8 cellular contexts compared by ENCODE assay signal in the genomic region with DNA sequence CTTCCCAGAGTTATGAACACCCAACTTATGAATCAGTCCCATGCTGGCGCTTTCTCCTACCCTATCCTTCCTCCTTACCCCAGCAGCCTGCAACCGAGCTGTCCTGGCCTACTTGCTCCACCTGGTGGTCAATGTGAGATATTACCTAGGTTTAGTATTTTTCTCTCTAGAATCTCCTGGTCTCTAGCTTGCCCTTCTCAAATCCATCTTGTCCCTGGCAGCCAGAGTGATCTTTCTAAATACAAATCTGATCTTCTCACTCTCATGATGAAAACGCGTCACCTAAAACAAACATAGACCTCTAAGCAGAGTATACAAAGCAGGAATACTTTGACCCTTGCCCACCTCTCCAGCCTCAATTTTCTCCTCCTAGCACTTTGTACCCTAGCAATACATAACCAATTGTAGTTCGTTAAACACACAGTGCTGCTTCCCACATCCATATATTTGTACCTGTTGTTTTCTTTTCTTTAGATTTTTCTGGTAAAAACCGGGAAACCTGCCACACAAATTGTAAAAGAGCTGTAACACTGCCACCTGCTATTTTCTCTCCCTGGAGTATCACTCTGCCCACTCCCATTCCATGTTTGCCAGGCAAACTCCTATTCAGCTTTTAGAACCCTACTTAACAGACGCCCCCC. TPM values are rescaled to one million over a fixed set of nuclear protein-coding genes. Genes with fewer than 3 reads are reported as not detected.
DNase-seq lines count a peak whose midpoint lies in the region; TF ChIP-seq lines count a peak whose summit lies in the region.

No MANE protein-coding gene starts in this region.

- TF ChIP-seq POLR2A in erythroblast (IDR thresholded peaks at IDR 0.05; ENCODE audit: low read length): no peak

- CTCF ChIA-PET in Caco-2 (lab: Charles Lee): interaction anchor here (0.6 to 2.2 kb wide), 14 partner anchors 13 to 862 kb away, joined by 3 to 44 read pairs (median 4); a partner anchor contains a TSS

- POLR2A ChIA-PET in Caco-2 (lab: Charles Lee): interaction anchor here (0.6 to 1.5 kb wide), 3 partner anchors 24 to 75 kb away, joined by 3 to 8 read pairs (median 3); a partner anchor contains a TSS

- peaks cover 9% of the 10 kb centered on the region for H3K9me3 Mint-ChIP-seq in Caco-2 (ENCODE audit: unreplicated experiment)
- H3K9me3 Mint-ChIP-seq in nephron: peaks cover 10% of the 10 kb centered on the region

- TF ChIP-seq CTCF in Caco-2 (IDR thresholded peaks at IDR 0.05; ENCODE audit: insufficient read depth in 1 of 2, low read depth in 1 of 2, low read length in 1 of 2, severe bottlenecking in 1 of 2, unreplicated experiment in 1 of 2) (peak; percentile 68 to 88), nephron (IDR thresholded peaks at IDR 0.05; ENCODE audit: unreplicated experiment in 3 of 3) (peak; percentile 44 to 71 (median 56))

- peak; percentile 70 to 73 for DNase-seq in Caco-2
- DNase-seq in HAP-1 (ENCODE audit: low spot score in 2 of 2): peak; percentile 71 to 78
- peak; percentile 72 for DNase-seq in NCI-H69 (lab: John Stamatoyannopoulos, UW)
- peak; percentile 8 to 14 for DNase-seq in activated CD8-positive, alpha-beta memory T cell treated with anti-CD3 and anti-CD28 coated beads for 1 hour (ENCODE audit: extremely low read depth in 1 of 2, low read depth in 1 of 2)
- peak; percentile 62 to 81 for DNase-seq in erythroblast (lab: John Stamatoyannopoulos, UW)
- DNase-seq in anterior cingulate cortex (lab: John Stamatoyannopoulos, UW): no peak
- no peak for DNase-seq in pons (ENCODE audit: low spot score)

- H3K9me3 ChIP-seq in Caco-2 (no peaks in the 10 kb centered on the region), HAP-1 (no peaks in the 10 kb centered on the region)

- H3K27me3 Mint-ChIP-seq in Caco-2 (ENCODE audit: insufficient read depth, unreplicated experiment) (no peaks in the 10 kb centered on the region), nephron (ENCODE audit: low read depth) (no peaks in the 10 kb centered on the region)

- BruUV-seq in Caco-2 (replicated peaks; lab: Mats Ljungman, UMichigan): no TSS peak

- no peaks in the 10 kb centered on the region for H3K36me3 Mint-ChIP-seq in Caco-2 (ENCODE audit: insufficient read depth, unreplicated experiment)
- no peaks in the 10 kb centered on the region for H3K36me3 Mint-ChIP-seq in nephron (ENCODE audit: low read depth)

- H3K4me3 Mint-ChIP-seq in Caco-2 (ENCODE audit: unreplicated experiment): no peak overlapping the region
- no peak overlapping the region for H3K4me3 Mint-ChIP-seq in nephron

- H3K36me3 ChIP-seq in Caco-2 (ENCODE audit: control insufficient read depth, insufficient read depth, low read length) (no peaks in the 10 kb centered on the region), HAP-1 (replicated peaks) (no peaks in the 10 kb centered on the region)

- no peaks in the 10 kb centered on the region for H3K27me3 ChIP-seq in Caco-2 (replicated peaks; ENCODE audit: control insufficient read depth, insufficient read depth, low read length)
- H3K27me3 ChIP-seq in HAP-1 (ENCODE audit: low read depth): peaks cover 13% of the 10 kb centered on the region

- H3K27ac Mint-ChIP-seq in Caco-2 (ENCODE audit: unreplicated experiment): peak overlapping the region; percentile 35
- H3K27ac Mint-ChIP-seq in nephron: peak overlapping the region in 1 of 3 experiments; percentile 36

- H3K4me1 ChIP-seq in Caco-2: peaks cover 34% of the 10 kb centered on the region
- H3K4me1 ChIP-seq in HAP-1: no peaks in the 10 kb centered on the region

- intact Hi-C loops in Caco-2 (cut with micrococcal nuclease; ENCODE audit: unreplicated experiment): loop anchor here (1.0 to 5.0 kb wide), 4 partner anchors 34 to 862 kb away; a partner anchor contains a TSS

- H3K4me3 ChIP-seq in Caco-2 (ENCODE audit: low read depth, low read length) (no peak overlapping the region), HAP-1 (no peak overlapping the region)

- peaks cover 39% of the 10 kb centered on the region for H3K4me1 Mint-ChIP-seq in Caco-2 (ENCODE audit: low read depth, unreplicated experiment)
- H3K4me1 Mint-ChIP-seq in nephron: peaks cover 6% of the 10 kb centered on the region

- in situ Hi-C loops in HAP-1 (cut with MboI; ENCODE audit: low sequenced_read_pairs): loop anchor here (5.0 kb wide), 1 partner anchor 55 kb away; no protein-coding TSS in a partner anchor

RNA-seq across cellular contexts. Expression of a gene that starts 20.0 kb away (rescaled TPM):
- 7.7 and 11.8 TPM in 2 replicates for total RNA-seq in Caco-2 (2022)

RNA-seq across cellular contexts. Expression of a gene that starts 34.8 kb away (rescaled TPM):
- 60.8 and 63.1 TPM in 2 replicates for total RNA-seq in Caco-2 (2022)

Comparison
In these comparisons a context has a peak if more than half of its experiments do, and no peak if none do; other contexts are left out.
1. DNase-seq: peak in Caco-2 (2 of 2), HAP-1 (2 of 2), NCI-H69 (single experiment), activated CD8-positive, alpha-beta memory T cell treated with anti-CD3 and anti-CD28 coated beads for 1 hour (2 of 2) and erythroblast (2 of 2); none in anterior cingulate cortex (0 of 58) and pons (single experiment).